ENCODE assay signal across 21 cellular contexts in the genomic region with DNA sequence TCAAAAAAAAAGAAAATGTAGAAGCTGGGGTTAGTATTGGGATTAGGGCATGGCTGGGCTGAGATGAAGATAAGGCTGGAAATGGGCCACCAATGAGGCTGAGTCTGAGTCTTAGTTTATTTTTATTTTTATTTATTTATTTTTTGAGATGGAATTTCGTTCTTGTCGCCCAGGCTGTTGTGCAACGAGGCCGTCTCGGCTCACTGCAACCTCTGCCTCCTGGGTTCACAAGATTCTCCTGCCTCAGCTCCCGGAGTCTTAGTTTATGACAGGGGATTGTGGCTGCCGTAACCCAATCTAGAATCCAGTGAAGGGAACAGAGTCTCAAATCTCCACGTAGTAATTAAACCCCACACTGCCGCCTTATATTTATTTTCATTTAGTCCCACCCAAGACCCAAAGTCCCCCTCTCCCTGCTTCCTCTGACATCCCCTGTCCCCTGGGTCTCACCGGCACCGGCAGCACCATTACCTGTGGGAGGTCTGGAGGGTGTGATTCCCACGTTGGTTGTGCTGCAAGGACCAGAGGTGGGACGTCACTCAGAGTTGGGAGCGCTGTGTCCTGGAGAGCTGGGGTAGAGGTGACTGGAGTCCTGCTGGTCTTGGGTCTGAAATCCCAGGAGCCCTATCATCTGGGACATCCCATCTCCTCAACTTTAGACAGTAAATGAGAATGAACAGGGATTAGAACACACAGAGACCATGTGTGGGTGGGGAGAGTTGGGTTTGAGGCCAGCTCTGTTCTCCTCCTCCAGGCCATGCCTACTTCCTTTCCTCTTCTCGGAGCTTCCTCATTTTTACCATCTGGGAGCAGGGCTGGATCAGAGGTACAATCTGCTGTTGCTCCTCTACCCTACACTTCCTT. TPM values are rescaled to one million over a fixed set of nuclear protein-coding genes. Genes with fewer than 3 reads are reported as not detected.
DNase-seq lines count a peak whose midpoint lies in the region; ATAC-seq and TF ChIP-seq lines count a peak whose summit lies in the region.
"Had no signal": no experiment of that assay in that cellular context is flagged by ENCODE, and none has a peak within 500 bp of the region (broad histone marks: within the 10 kb centered on the region; RNA-seq: fewer than 3 reads in every experiment).

A gene with protein sequence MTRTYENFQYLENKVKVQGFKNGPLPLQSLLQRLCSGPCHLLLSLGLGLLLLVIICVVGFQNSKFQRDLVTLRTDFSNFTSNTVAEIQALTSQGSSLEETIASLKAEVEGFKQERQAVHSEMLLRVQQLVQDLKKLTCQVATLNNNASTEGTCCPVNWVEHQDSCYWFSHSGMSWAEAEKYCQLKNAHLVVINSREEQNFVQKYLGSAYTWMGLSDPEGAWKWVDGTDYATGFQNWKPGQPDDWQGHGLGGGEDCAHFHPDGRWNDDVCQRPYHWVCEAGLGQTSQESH (minus strand): TSS at position 671 of the 864 bp plus-strand sequence. CDS start 1,439 bp downstream, outside the sequence.

- H3K27ac ChIP-seq in heart left ventricle, result peak within 1 kb of the TSS in 5 of 12 donors; percentile 24 to 63 (median 34)
- H3K27ac ChIP-seq in coronary artery, result peak within 1 kb of the TSS in 1 of 2 donors; percentile 58
- H3K27ac ChIP-seq in upper lobe of left lung, result peak within 1 kb of the TSS in 1 of 4 donors; percentile 46

- H3K4me1 ChIP-seq in heart left ventricle (peaks cover 0 to 39% (median 0%) of the 10 kb centered on the region in 12 donors), upper lobe of left lung (peaks cover 0 to 10% (median 4%) of the 10 kb centered on the region in 4 donors)

- H3K4me3 ChIP-seq in heart left ventricle, result peak within 1 kb of the TSS in 6 of 12 donors; percentile 2 to 47 (median 34)
- H3K4me3 ChIP-seq in coronary artery, result peak within 1 kb of the TSS; percentile 38
- no peak within 1 kb of the TSS for H3K4me3 ChIP-seq in upper lobe of left lung

- H3K4me3 Mint-ChIP-seq in nephron progenitor cell, result no peak within 1 kb of the TSS
- H3K4me3 Mint-ChIP-seq: activated CD8-positive, alpha-beta memory T cell treated with anti-CD3 and anti-CD28 coated beads, Interleukin-2, amount 10 ng/mL, durations not matched to agents 7 days and 5 days had no signal

- ATAC-seq in heart left ventricle (peak in 3 of 4 donors; percentile 66 to 81 (median 75)), Right ventricle myocardium inferior (no peak), upper lobe of left lung (ENCODE audit: low FRiP score in 2 of 2) (peak; percentile 45 to 77)
- ATAC-seq: activated CD4-positive, CD25-positive, alpha-beta regulatory T cell treated with anti-CD3 and anti-CD28 coated beads, Interleukin-2, amount 50 U/mL, for 24 hours; activated CD8-positive, alpha-beta memory T cell treated with anti-CD3 and anti-CD28 coated beads, Interleukin-2, amount 10 ng/mL, durations not matched to agents 7 days and 5 days; left colon; natural killer cell; T-helper 17 cell had no signal

- DNase-seq in heart left ventricle, result no peak
- no peak for DNase-seq in Right ventricle myocardium inferior (ENCODE audit: missing footprints)
- no peak for DNase-seq in coronary artery (ENCODE audit: low spot score)
- DNase-seq in nephron progenitor cell, result no peak
- no peak for DNase-seq in upper lobe of left lung
- no peak for DNase-seq in NCI-H2227 treated with DMSO at 0.1 percent for 48 hours (lab: John Stamatoyannopoulos, UW)
- no peak for DNase-seq in putamen (ENCODE audit: low spot score)
- DNase-seq in NCI-H510A treated with DMSO at 0.1 percent for 48 hours (lab: John Stamatoyannopoulos, UW), result no peak
- DNase-seq: activated CD8-positive, alpha-beta memory T cell treated with anti-CD3 and anti-CD28 coated beads, Interleukin-2, amount 10 ng/mL, durations not matched to agents 7 days and 5 days; activated naive CD4-positive, alpha-beta T cell; COR-L47; dermis blood vessel endothelial cell; GOT3; left colon; natural killer cell; NCI-H2107; stimulated activated CD4-positive, alpha-beta T cell treated with anti-CD3 and anti-CD28 coated beads, Interleukin-4, amount 100 ng/mL, for 24 hours; T-helper 17 cell had no signal

- H3K4me1 Mint-ChIP-seq in nephron progenitor cell, result peaks cover 27% of the 10 kb centered on the region

- H3K27me3 ChIP-seq in heart left ventricle (no peaks in the 10 kb centered on the region), upper lobe of left lung (no peaks in the 10 kb centered on the region)

- no peaks in the 10 kb centered on the region for H3K36me3 Mint-ChIP-seq in nephron progenitor cell (ENCODE audit: low read depth)
- H3K36me3 Mint-ChIP-seq: activated CD8-positive, alpha-beta memory T cell treated with anti-CD3 and anti-CD28 coated beads, Interleukin-2, amount 10 ng/mL, durations not matched to agents 7 days and 5 days; natural killer cell had no signal

- H3K9me3 Mint-ChIP-seq in nephron progenitor cell, result peaks cover 23% of the 10 kb centered on the region
- H3K9me3 Mint-ChIP-seq: natural killer cell had no signal

- H3K9me3 ChIP-seq in heart left ventricle, result peaks cover 0 to 3% (median 0%) of the 10 kb centered on the region in 12 donors
- no peaks in the 10 kb centered on the region for H3K9me3 ChIP-seq in upper lobe of left lung

- H3K36me3 ChIP-seq in heart left ventricle, result no peaks in the 10 kb centered on the region
- no peaks in the 10 kb centered on the region for H3K36me3 ChIP-seq in upper lobe of left lung

- no peaks in the 10 kb centered on the region for H3K27me3 Mint-ChIP-seq in nephron progenitor cell (ENCODE audit: low read depth, poor library complexity)

- TF ChIP-seq EP300 in upper lobe of left lung (IDR thresholded peaks at IDR 0.05), result no peak

- no peak for TF ChIP-seq CTCF in heart left ventricle (IDR thresholded peaks at IDR 0.05)
- no peak for TF ChIP-seq CTCF in coronary artery (IDR thresholded peaks at IDR 0.05)
- TF ChIP-seq CTCF in nephron progenitor cell (IDR thresholded peaks at IDR 0.05), result no peak
- TF ChIP-seq CTCF in upper lobe of left lung (IDR thresholded peaks at IDR 0.05), result no peak

- WGBS in heart left ventricle, 4 donors, result 65 to 70% (median 68%) methylated on average over 15 of the region's 15 CpGs
- 66 to 68% methylated on average over 15 of the region's 15 CpGs for WGBS in upper lobe of left lung, 2 donors

- intact Hi-C loops in heart left ventricle (cut with DNase I) (no loop called here), Right ventricle myocardium inferior (cut with DNase I) (no loop called here)

- TF ChIP-seq POLR2A in heart left ventricle (IDR thresholded peaks at IDR 0.05) (no peak), upper lobe of left lung (IDR thresholded peaks at IDR 0.05) (no peak)

- peak within 1 kb of the TSS; percentile 58 for H3K27ac Mint-ChIP-seq in nephron progenitor cell
- H3K27ac Mint-ChIP-seq: activated CD8-positive, alpha-beta memory T cell treated with anti-CD3 and anti-CD28 coated beads, Interleukin-2, amount 10 ng/mL, durations not matched to agents 7 days and 5 days; T-helper 17 cell had no signal

RNA-seq across cellular contexts. Expression of the gene that starts here (rescaled TPM):
- total RNA-seq in heart left ventricle (10 to 100 TPM in 2 of 9 donors, 1 to 10 TPM in 7; 1.5 to 30.1 (median 3.5) TPM), Right ventricle myocardium inferior (5.4 TPM), upper lobe of left lung (10 to 100 TPM in 2 of 6 donors, 1 to 10 TPM in 2, under 1 TPM in 2; 0.76 to 16.8 (median 5.1) TPM)
- 1 to 10 TPM; 1.8 to 2.7 TPM for polyA plus RNA-seq in heart left ventricle
- total RNA-seq: activated CD8-positive, alpha-beta memory T cell treated with anti-CD3 and anti-CD28 coated beads, Interleukin-2, amount 10 ng/mL, durations not matched to agents 7 days and 5 days; fibroblast of lung; HT-29 had no signal
- polyA plus RNA-seq: fibroblast of lung had no signal
